ENCODE assay signal across 8 cellular contexts in the genomic region with DNA sequence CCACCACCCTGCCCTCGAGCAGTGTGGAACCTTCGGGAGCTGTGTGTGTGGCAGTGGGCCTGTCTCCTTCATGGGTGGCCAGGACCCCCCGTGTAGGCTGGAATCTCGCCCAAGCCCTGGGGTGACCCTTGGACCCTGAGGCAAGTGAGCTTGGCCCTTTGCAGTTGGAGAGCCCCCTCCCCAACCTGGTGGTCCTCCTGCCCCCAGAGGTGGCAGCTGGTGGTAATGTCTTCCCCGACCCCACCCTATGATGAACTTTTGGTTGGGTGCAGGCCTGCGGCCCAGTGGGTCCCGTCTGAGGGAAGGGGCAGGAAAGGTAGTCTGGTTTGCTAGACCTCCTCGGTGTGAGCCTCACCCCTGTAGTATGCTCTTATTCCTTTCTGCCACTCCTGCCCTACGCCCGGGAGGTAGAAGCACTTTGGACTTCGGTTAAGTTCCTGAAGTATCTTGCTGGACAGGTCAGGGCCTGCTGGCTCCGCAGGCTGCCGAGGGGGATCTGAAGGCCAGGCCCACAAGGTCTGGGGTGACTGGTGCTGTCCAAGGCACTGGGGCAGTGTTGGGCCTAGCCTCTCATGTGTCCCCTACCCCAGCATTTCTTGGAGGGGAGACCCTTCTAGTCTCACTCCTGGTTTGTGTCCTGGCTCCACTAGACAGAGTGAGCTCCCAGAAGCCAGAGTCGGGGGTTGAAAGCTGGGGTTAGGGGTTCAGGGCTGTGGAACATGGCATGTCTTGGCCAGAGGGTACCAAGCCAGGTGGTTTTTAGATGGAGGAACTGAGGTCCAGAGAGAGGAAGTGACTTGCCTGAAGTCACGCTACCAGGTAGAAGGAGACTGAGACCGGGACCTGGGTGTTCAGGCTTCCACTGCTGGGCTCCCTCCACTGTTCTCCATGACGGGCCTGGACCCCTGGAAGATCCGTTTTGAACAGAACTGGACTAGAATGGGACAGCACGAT. TPM values are rescaled to one million over a fixed set of nuclear protein-coding genes. Genes with fewer than 3 reads are reported as not detected.
DNase-seq lines count a peak whose midpoint lies in the region; ATAC-seq and TF ChIP-seq lines count a peak whose summit lies in the region.

No MANE protein-coding gene starts in this region.

- ATAC-seq in HG03521 (IDR thresholded peaks at IDR 0.05; ENCODE audit: unreplicated experiment) (no peak), GM21526 (IDR thresholded peaks at IDR 0.05; ENCODE audit: low FRiP score, unreplicated experiment) (no peak), GM18519 (IDR thresholded peaks at IDR 0.05; ENCODE audit: low FRiP score, unreplicated experiment) (no peak)

- H3K9me3 ChIP-seq in SJSA1 (replicated peaks), result no peaks in the 10 kb centered on the region

- H3K4me1 ChIP-seq in SJSA1 (replicated peaks), result peaks cover 41% of the 10 kb centered on the region

- H3K27ac ChIP-seq in SJSA1, result peak overlapping the region; percentile 95

- DNase-seq in SJSA1 (ENCODE audit: low read depth in 1 of 2, low spot score in 2 of 2), result peak; percentile 76 to 77
- DNase-seq in foreskin fibroblast, result peak in 1 of 2 donors; percentile 28
- peak; percentile 21 for DNase-seq in renal cortical epithelial cell (ENCODE audit: low read depth)
- DNase-seq in dedifferentiated amniotic fluid mesenchymal stem cell (ENCODE audit: extremely low spot score), result no peak

- TF ChIP-seq CTCF in foreskin fibroblast (IDR thresholded peaks at IDR 0.05; ENCODE audit: low read depth, low read length), result no peak

- no peaks in the 10 kb centered on the region for H3K27me3 ChIP-seq in SJSA1 (replicated peaks)

- H3K4me3 ChIP-seq in GM08714 (ENCODE audit: low read length) (peak overlapping the region; percentile 97), SJSA1 (peak overlapping the region; percentile 74), foreskin fibroblast (ENCODE audit: low read depth in 1 of 2, low read length in 2 of 2) (peak overlapping the region; percentile 56 to 87)

- H3K36me3 ChIP-seq in SJSA1, result peaks cover 34% of the 10 kb centered on the region

RNA-seq across cellular contexts. Expression of a gene that starts 1.7 kb away (rescaled TPM):
- total RNA-seq in SJSA1 (2014; rRNA removed; shearing (Covaris generic)), result 11.1 and 21.4 TPM in 2 replicates
- 1.0 and 6.9 TPM in 2 replicates for total RNA-seq in renal cortical epithelial cell
